In genomic region chr7:133562617-133563016, GRCh38 we compare ENCODE assay signal across 1 cellular context.
TF ChIP-seq lines count a peak whose summit lies in the region.

No MANE protein-coding gene starts in this region.

TF ChIP-seq in SK-N-SH treated with all-trans-retinoic acid at 6 μM for 48 hours, 23 proteins besides CTCF, POLR2A, EP300 and RAD21 (continued from another document):
- TF ChIP-seq PATZ1 (CRISPR knock-in tag; IDR thresholded peaks at IDR 0.05; ENCODE audit: borderline replicate concordance) (no peak), ZFP3 (CRISPR knock-in tag; IDR thresholded peaks at IDR 0.05) (no peak), ZNF8 (CRISPR knock-in tag; IDR thresholded peaks at IDR 0.05) (no peak), ESRRG (CRISPR knock-in tag; IDR thresholded peaks at IDR 0.05) (no peak), ZC3H10 (CRISPR knock-in tag; IDR thresholded peaks at IDR 0.05) (no peak)
TF ChIP-seq in SK-N-SH treated with all-trans-retinoic acid at 6 μM for 48 hours: peak in this region for 0.
